In genomic region chr6:145860562-145860961, GRCh38 we compare ENCODE assay signal across 35 cellular contexts.
"Had no signal": no experiment of that assay in that cellular context is flagged by ENCODE, and none has a peak within 500 bp of the region (broad histone marks: within the 10 kb centered on the region; RNA-seq: fewer than 3 reads in every experiment).

No MANE protein-coding gene starts in this region.

- H3K27me3 ChIP-seq: ascending aorta, cardiac muscle cell had no signal

- FAIRE-seq: bronchial epithelial cell, TTC549 had no signal

- H3K27ac Mint-ChIP-seq: activated B cell treated with CpG ODN at 0.5 μM for 24 hours; activated CD4-positive, alpha-beta memory T cell treated with anti-CD3 and anti-CD28 coated beads for 36 hours; activated CD4-positive, alpha-beta T cell treated with anti-CD3 and anti-CD28 coated beads, Interleukin-2, amount 10 ng/mL, durations not matched to agents 24 days and 14 days; activated CD8-positive, alpha-beta T cell treated with anti-CD3 and anti-CD28 coated beads for 36 hours; activated naive CD4-positive, alpha-beta T cell treated with anti-CD3 and anti-CD28 coated beads for 36 hours; activated naive CD4-positive, alpha-beta T cell treated with anti-CD3 and anti-CD28 coated beads, Interleukin-2, amount 50 U/mL, for 72 hours; activated naive CD8-positive, alpha-beta T cell treated with anti-CD3 and anti-CD28 coated beads for 36 hours; activated T-cell treated with anti-CD3 and anti-CD28 coated beads, Interleukin-2, amount 50 U/mL, for 72 hours; activated T-helper 1 cell treated with anti-CD3 and anti-CD28 coated beads, Interleukin-12 subunit alpha, Interleukin-12 subunit beta, Interleukin-2, Interleukin-4 antibody, amounts not matched to agents 30 ng/mL and 10 ng/mL and 1 ng/mL, durations not matched to agents 14 hours and 24 hours and 36 hours; activated T-helper 17 cell treated with anti-CD3 and anti-CD28 coated beads, Interleukin-2, amount 50 U/mL, for 72 hours; brain; T-helper 17 cell had no signal

- H3K4me3 ChIP-seq: ascending aorta, cardiac muscle cell had no signal

- H3K9me3 Mint-ChIP-seq: activated T-helper 17 cell treated with anti-CD3 and anti-CD28 coated beads, Interleukin-2, amount 50 U/mL, for 72 hours had no signal

- DNase-seq: activated B cell treated with CpG ODN at 0.5 μM for 24 hours; activated CD4-positive, alpha-beta memory T cell treated with anti-CD3 and anti-CD28 coated beads for 36 hours; activated CD4-positive, alpha-beta T cell treated with anti-CD3 and anti-CD28 coated beads for 4 hours; activated CD4-positive, alpha-beta T cell treated with anti-CD3 and anti-CD28 coated beads, Interleukin-2, amount 10 ng/mL, durations not matched to agents 24 days and 14 days; activated CD4-positive, alpha-beta T cell treated with anti-CD3 and anti-CD28 coated beads, Interleukin-2, amount 50 U/mL, for 1 hour; activated CD4-positive, alpha-beta T cell treated with anti-CD3 and anti-CD28 coated beads, Interleukin-2, amount 50 U/mL, for 4 hours; activated CD4-positive, CD25-positive, alpha-beta regulatory T cell treated with anti-CD3 and anti-CD28 coated beads, Interleukin-2, amount 50 U/mL, for 72 hours; activated CD8-positive, alpha-beta memory T cell treated with anti-CD3 and anti-CD28 coated beads, Interleukin-2, amount 50 U/mL, for 4 hours; activated CD8-positive, alpha-beta T cell treated with anti-CD3 and anti-CD28 coated beads for 36 hours; activated effector memory CD4-positive, alpha-beta T cell treated with anti-CD3 and anti-CD28 coated beads, Interleukin-2, amount 50 U/mL, for 16 hours; activated gamma-delta T cell treated with Interleukin-2 at 50 U/mL for 16 hours; activated naive CD4-positive, alpha-beta T cell; activated naive CD4-positive, alpha-beta T cell treated with anti-CD3 and anti-CD28 coated beads for 36 hours; activated naive CD4-positive, alpha-beta T cell treated with anti-CD3 and anti-CD28 coated beads, Interleukin-2, amount 50 U/mL, for 16 hours; activated naive CD8-positive, alpha-beta T cell treated with anti-CD3 and anti-CD28 coated beads for 36 hours; activated T-cell treated with anti-CD3 and anti-CD28 coated beads for 4 hours; activated T-cell treated with anti-CD3 and anti-CD28 coated beads, Interleukin-2, amount 50 U/mL, for 1 hour; activated T-cell treated with anti-CD3 and anti-CD28 coated beads, Interleukin-2, amount 50 U/mL, for 4 hours; activated T-cell treated with anti-CD3 and anti-CD28 coated beads, Interleukin-2, amount 50 U/mL, for 72 hours; amygdala; anterior cingulate cortex; caudate nucleus; cerebellar nuclear complex; T-helper 17 cell; T-helper 9 cell had no signal

- H3K4me3 Mint-ChIP-seq: activated B cell treated with CpG ODN at 0.5 μM for 24 hours; activated CD4-positive, alpha-beta memory T cell treated with anti-CD3 and anti-CD28 coated beads for 36 hours; activated CD4-positive, alpha-beta T cell treated with anti-CD3 and anti-CD28 coated beads, Interleukin-2, amount 10 ng/mL, durations not matched to agents 24 days and 14 days; activated CD8-positive, alpha-beta T cell treated with anti-CD3 and anti-CD28 coated beads for 36 hours; activated naive CD4-positive, alpha-beta T cell treated with anti-CD3 and anti-CD28 coated beads for 36 hours; activated naive CD8-positive, alpha-beta T cell treated with anti-CD3 and anti-CD28 coated beads for 36 hours; activated T-cell treated with anti-CD3 and anti-CD28 coated beads, Interleukin-2, amount 50 U/mL, for 4 hours; activated T-cell treated with anti-CD3 and anti-CD28 coated beads, Interleukin-2, amount 50 U/mL, for 72 hours; activated T-helper 1 cell treated with anti-CD3 and anti-CD28 coated beads, Interleukin-12 subunit alpha, Interleukin-12 subunit beta, Interleukin-2, Interleukin-4 antibody, amounts not matched to agents 30 ng/mL and 10 ng/mL and 1 ng/mL, durations not matched to agents 14 hours and 24 hours and 36 hours; activated T-helper 17 cell treated with anti-CD3 and anti-CD28 coated beads, Interleukin-2, amount 50 U/mL, for 72 hours; brain; central memory CD8-positive, alpha-beta T cell; T-helper 17 cell had no signal

- H3K4me1 ChIP-seq: ascending aorta had no signal

- H3K36me3 ChIP-seq: ascending aorta, cardiac muscle cell had no signal

- H3K27me3 Mint-ChIP-seq: activated B cell treated with CpG ODN at 0.5 μM for 24 hours; activated CD4-positive, alpha-beta memory T cell treated with anti-CD3 and anti-CD28 coated beads for 36 hours; activated CD4-positive, alpha-beta T cell treated with anti-CD3 and anti-CD28 coated beads, Interleukin-2, amount 10 ng/mL, durations not matched to agents 24 days and 14 days; activated CD8-positive, alpha-beta T cell treated with anti-CD3 and anti-CD28 coated beads for 36 hours; activated naive CD8-positive, alpha-beta T cell treated with anti-CD3 and anti-CD28 coated beads for 36 hours; activated T-helper 17 cell treated with anti-CD3 and anti-CD28 coated beads, Interleukin-2, amount 50 U/mL, for 72 hours; brain; central memory CD8-positive, alpha-beta T cell; T-helper 17 cell had no signal

- ATAC-seq: activated CD8-positive, alpha-beta T cell treated with anti-CD3 and anti-CD28 coated beads for 36 hours; activated naive CD4-positive, alpha-beta T cell treated with anti-CD3 and anti-CD28 coated beads, Interleukin-2, amount 50 U/mL, for 72 hours; activated T-cell treated with anti-CD3 and anti-CD28 coated beads, Interleukin-2, amount 50 U/mL, for 4 hours; activated T-cell treated with anti-CD3 and anti-CD28 coated beads, Interleukin-2, amount 50 U/mL, for 72 hours; activated T-helper 17 cell treated with anti-CD3 and anti-CD28 coated beads, Interleukin-2, amount 50 U/mL, for 72 hours; T-helper 17 cell had no signal

- H3K4me1 Mint-ChIP-seq: brain had no signal

- H3K27ac ChIP-seq: ascending aorta, cardiac muscle cell, VCaP had no signal
